8 cellular contexts compared by ENCODE assay signal in the genomic region with DNA sequence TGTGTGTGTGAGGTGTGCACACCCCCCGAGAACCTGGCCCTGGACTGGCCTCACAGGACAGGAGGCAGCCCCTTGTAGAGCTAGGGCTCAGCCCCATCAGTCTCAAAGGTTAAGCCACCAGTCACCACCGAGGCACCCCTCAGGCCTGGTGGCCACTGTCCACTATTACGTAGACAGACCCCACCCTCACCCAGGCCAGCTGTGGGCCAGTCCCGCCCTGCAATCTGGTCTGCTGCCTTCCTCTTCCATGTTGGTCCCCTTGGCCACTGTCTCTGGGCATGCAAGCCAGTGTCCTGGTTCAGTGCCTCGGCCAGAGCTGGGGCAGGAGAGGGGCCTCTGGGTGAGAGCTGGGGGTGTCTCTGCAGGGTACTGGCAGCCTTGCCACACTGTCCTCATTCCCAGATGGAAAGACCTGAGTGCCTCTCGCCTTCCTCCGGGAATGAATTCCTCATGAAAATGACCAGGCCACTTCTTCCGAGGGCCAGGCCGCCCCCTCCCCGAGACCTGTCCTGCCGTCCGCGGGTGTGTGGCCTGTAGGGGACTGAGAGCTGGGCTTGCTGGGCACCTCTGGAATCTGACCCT. TPM values are rescaled to one million over a fixed set of nuclear protein-coding genes. Genes with fewer than 3 reads are reported as not detected.
A peak's percentile ranks its signal among the peaks of the same experiment; 100 is the strongest.
DNase-seq lines count a peak whose midpoint lies in the region; ATAC-seq and TF ChIP-seq lines count a peak whose summit lies in the region.

No MANE protein-coding gene starts in this region.

- H3K4me1 ChIP-seq in right atrium auricular region (peaks cover 0 to 20% of the 10 kb centered on the region in 2 donors), spleen (peaks cover 10 to 62% (median 32%) of the 10 kb centered on the region in 6 donors)

- WGBS in spleen, 5 donors, result 78 to 94% (median 89%) methylated on average over 10 to 13 of the region's 13 CpGs

- H3K36me3 ChIP-seq in right atrium auricular region (peaks cover 7% of the 10 kb centered on the region), spleen (peaks cover 0 to 40% (median 9%) of the 10 kb centered on the region in 6 donors)

- H3K9me3 ChIP-seq in right atrium auricular region (no peaks in the 10 kb centered on the region), spleen (peaks cover 0 to 17% (median 7%) of the 10 kb centered on the region in 8 donors)

- peak overlapping the region; percentile 70 to 94 for H3K4me3 ChIP-seq in right atrium auricular region
- peak overlapping the region in 7 of 8 donors; percentile 59 to 79 (median 73) for H3K4me3 ChIP-seq in spleen

- ATAC-seq in GM18858 (IDR thresholded peaks at IDR 0.05; ENCODE audit: unreplicated experiment) (no peak), esophagus mucosa (no peak), HG03565 (IDR thresholded peaks at IDR 0.05; ENCODE audit: unreplicated experiment) (no peak)

- H3K27ac ChIP-seq in right atrium auricular region (peak overlapping the region; percentile 89 to 92), spleen (peak overlapping the region; percentile 92 to 97 (median 94))

- intact Hi-C loops in spleen (cut with DNase I; ENCODE audit: low total_unique reads), result no loop called here

- TF ChIP-seq POLR2A in spleen (IDR thresholded peaks at IDR 0.05), result no peak

- H3K27me3 ChIP-seq in right atrium auricular region, result no peaks in the 10 kb centered on the region
- H3K27me3 ChIP-seq in spleen (replicated peaks in 1 of 7), result no peaks in the 10 kb centered on the region

- DNase-seq in HK-2 (ENCODE audit: unreplicated experiment), result peak; percentile 29
- DNase-seq in activated CD8-positive, alpha-beta memory T cell treated with anti-CD3 and anti-CD28 coated beads, Interleukin-2, amount 50 U/mL, for 48 hours, result peak; percentile 66
- DNase-seq in right atrium auricular region (ENCODE audit: low spot score), result no peak
- DNase-seq in spleen, result peak; percentile 83
- DNase-seq in NCI-H774 (lab: John Stamatoyannopoulos, UW), result no peak

- TF ChIP-seq CTCF in right atrium auricular region (IDR thresholded peaks at IDR 0.05) (no peak), spleen (IDR thresholded peaks at IDR 0.05 in 8 of 11, conservative IDR thresholded peaks at IDR 0.05 in 3 of 11) (no peak)

RNA-seq across cellular contexts. Expression of a gene that starts 0.9 kb away (rescaled TPM):
- under 1 TPM in 1 of 2 donors, not detected in 1; 0.16 TPM for total RNA-seq in right atrium auricular region
- total RNA-seq in spleen, result 1 to 10 TPM in 5 of 7 donors, under 1 TPM in 2; 0.33 to 5.3 (median 1.8) TPM
- under 1 TPM; 0.33 to 0.59 (median 0.54) TPM for polyA plus RNA-seq in spleen
- 2.0 TPM for total RNA-seq in esophagus mucosa

RNA-seq across cellular contexts. Expression of a gene that starts 22.2 kb away (rescaled TPM):
- total RNA-seq in right atrium auricular region (10 to 100 TPM; 51.9 to 61.7 TPM), spleen (100 to 1,000 TPM in 3 of 7 donors, 10 to 100 TPM in 4; 63.7 to 128 (median 82.6) TPM), esophagus mucosa (30.9 TPM)
- 10 to 100 TPM; 33.0 to 83.1 (median 52.6) TPM for polyA plus RNA-seq in spleen

Comparison
In these comparisons a context has a peak if more than half of its experiments do, and no peak if none do; other contexts are left out.
1. DNase-seq: peak in HK-2 (single experiment), activated CD8-positive, alpha-beta memory T cell treated with anti-CD3 and anti-CD28 coated beads, Interleukin-2, amount 50 U/mL, for 48 hours (single experiment) and spleen (single experiment); none in right atrium auricular region (single experiment) and NCI-H774 (single experiment).